In genomic region chr20:51365670-51366069, GRCh38 we compare ENCODE assay signal across 12 cellular contexts.
DNase-seq lines count a peak whose midpoint lies in the region; ATAC-seq lines count a peak whose summit lies in the region.
"Had no signal": no experiment of that assay in that cellular context is flagged by ENCODE, and none has a peak within 500 bp of the region (broad histone marks: within the 10 kb centered on the region; RNA-seq: fewer than 3 reads in every experiment).

No MANE protein-coding gene starts in this region.

- no peaks in the 10 kb centered on the region for H3K36me3 ChIP-seq in NT2/D1 (ENCODE audit: insufficient read depth, insufficient read length, low read length)
- H3K36me3 ChIP-seq in duodenal mucosa (ENCODE audit: control insufficient read depth in 1 of 2, insufficient read depth in 2 of 2, low read length in 2 of 2), result no peaks in the 10 kb centered on the region

- peak overlapping the region; percentile 24 for H3K27ac ChIP-seq in duodenal mucosa (ENCODE audit: low read depth, low read length)

- ATAC-seq in left lobe of liver, result no peak
- ATAC-seq: WTC11 had no signal

- peak overlapping the region; percentile 24 for H3K9ac ChIP-seq in NT2/D1 (ENCODE audit: insufficient read length, low read depth)
- no peak overlapping the region for H3K9ac ChIP-seq in duodenal mucosa (ENCODE audit: low read depth in 1 of 2, low read length in 2 of 2)

- H3K4me1 ChIP-seq in NT2/D1 (ENCODE audit: insufficient read depth, insufficient read length) (peaks cover 14% of the 10 kb centered on the region), duodenal mucosa (ENCODE audit: control insufficient read depth in 1 of 2, insufficient read depth in 2 of 2, low read length in 2 of 2) (no peaks in the 10 kb centered on the region)

- DNase-seq in ACHN (peak; percentile 83), NT2/D1 (ENCODE audit: low read depth, low spot score) (no peak), myocyte (ENCODE audit: low read depth) (peak; percentile 93), DMS 273 (lab: John Stamatoyannopoulos, UW; ENCODE audit: unreplicated experiment) (no peak), 8988T (no peak), left lobe of liver (ENCODE audit: low spot score) (no peak), occipital lobe (lab: John Stamatoyannopoulos, UW) (no peak)
- DNase-seq: activated gamma-delta T cell treated with Interleukin-2 at 50 U/mL for 16 hours; NCI-H1105; stimulated activated CD4-positive, alpha-beta T cell treated with anti-CD3 and anti-CD28 coated beads, Interleukin-4, amount 100 ng/mL, for 24 hours had no signal

- H3K9me3 ChIP-seq in NT2/D1 (ENCODE audit: insufficient read depth, low read length) (peaks cover 20% of the 10 kb centered on the region), duodenal mucosa (ENCODE audit: control insufficient read depth in 1 of 2, low read length in 2 of 2) (no peaks in the 10 kb centered on the region)

- in situ Hi-C loops in ACHN (cut with HindIII; ENCODE audit: low pct_ligation_motif_present, low pct_unique_long_range_greater_than_20kb, low sequenced_read_pairs), result no loop called here

- H3K4me3 ChIP-seq in NT2/D1 (ENCODE audit: insufficient read length, low read depth), result no peak overlapping the region
- H3K4me3 ChIP-seq in duodenal mucosa (ENCODE audit: low read depth in 1 of 2, low read length in 2 of 2), result no peak overlapping the region

- no peaks in the 10 kb centered on the region for H3K27me3 ChIP-seq in NT2/D1 (ENCODE audit: insufficient read depth, insufficient read length)
- no peaks in the 10 kb centered on the region for H3K27me3 ChIP-seq in duodenal mucosa (ENCODE audit: control insufficient read depth in 1 of 2, insufficient read depth in 2 of 2, low read length in 2 of 2)

Comparison
In these comparisons a context has a peak if more than half of its experiments do, and no peak if none do; other contexts are left out.
1. DNase-seq: peak in ACHN (single experiment) and myocyte (single experiment); none in NT2/D1 (single experiment), DMS 273 (single experiment), 8988T (single experiment), left lobe of liver (single experiment) and occipital lobe (single experiment).